Comparison of ENCODE assay signal across 8 cellular contexts in genomic region chr9:131545786-131546335, GRCh38. TPM values are rescaled to one million over a fixed set of nuclear protein-coding genes. Genes with fewer than 3 reads are reported as not detected.
A peak's percentile ranks its signal among the peaks of the same experiment; 100 is the strongest.
DNase-seq lines count a peak whose midpoint lies in the region; ATAC-seq and TF ChIP-seq lines count a peak whose summit lies in the region.

No MANE protein-coding gene starts in this region.

- H3K14ac ChIP-seq in neuronal stem cell (ENCODE audit: low read length): no peak overlapping the region

- no peak overlapping the region for H3K4me3 ChIP-seq in CD4-positive, CD25-positive, alpha-beta regulatory T cell (ENCODE audit: low read depth, low read length)
- peak overlapping the region; percentile 49 for H3K4me3 ChIP-seq in HUES6 (ENCODE audit: low read depth, low read length)
- no peak overlapping the region for H3K4me3 ChIP-seq in endodermal cell (ENCODE audit: low read length)
- H3K4me3 ChIP-seq in neuronal stem cell (ENCODE audit: low read length in 2 of 2): peak overlapping the region in 1 of 2 donors; percentile 17

- H4K8ac ChIP-seq in neuronal stem cell (ENCODE audit: low read depth, low read length): no peak overlapping the region

- peak overlapping the region; percentile 30 for H2BK15ac ChIP-seq in neuronal stem cell (ENCODE audit: low read length)

- H3K4me2 ChIP-seq in neuronal stem cell (ENCODE audit: insufficient read depth, low read length, poor library complexity, severe bottlenecking): peak overlapping the region; percentile 33

- H3K4ac ChIP-seq in neuronal stem cell (ENCODE audit: low read length): no peak overlapping the region

- H3K27ac Mint-ChIP-seq in CD4-positive, CD25-positive, alpha-beta regulatory T cell: no peak overlapping the region
- H3K27ac Mint-ChIP-seq in endodermal cell: peak overlapping the region; percentile 70

- no peak overlapping the region for H4K91ac ChIP-seq in neuronal stem cell (ENCODE audit: low read depth, low read length, poor library complexity)

- H3K79me1 ChIP-seq in neuronal stem cell (ENCODE audit: low read depth, low read length): peaks cover 1% of the 10 kb centered on the region

- no peak overlapping the region for H3K27ac ChIP-seq in CD4-positive, CD25-positive, alpha-beta regulatory T cell (ENCODE audit: insufficient read depth, low read length, poor library complexity, severe bottlenecking)
- H3K27ac ChIP-seq in HUES6 (ENCODE audit: low read depth, low read length): no peak overlapping the region
- no peak overlapping the region for H3K27ac ChIP-seq in endodermal cell (ENCODE audit: low read depth, low read length)
- H3K27ac ChIP-seq in neuronal stem cell (replicated peaks; ENCODE audit: low read length): no peak overlapping the region

- H2BK120ac ChIP-seq in neuronal stem cell (ENCODE audit: low read depth, low read length): no peak overlapping the region

- no peak for DNase-seq in CD4-positive, CD25-positive, alpha-beta regulatory T cell
- DNase-seq in endodermal cell (no peak), neuronal stem cell (ENCODE audit: low spot score) (no peak), NCI-H446 (lab: John Stamatoyannopoulos, UW) (no peak), COLO829 (ENCODE audit: low spot score) (no peak), NOMO-1 treated with dmso at 0.1 percent for 144 hours (lab: John Stamatoyannopoulos, UW; ENCODE audit: unreplicated experiment) (no peak)

- H3K4me1 ChIP-seq in CD4-positive, CD25-positive, alpha-beta regulatory T cell (ENCODE audit: control insufficient read depth, insufficient read depth, low read length, poor library complexity, severe bottlenecking): peaks cover 16% of the 10 kb centered on the region
- H3K4me1 ChIP-seq in HUES6 (ENCODE audit: control insufficient read depth, insufficient read depth, low read length) (no peaks in the 10 kb centered on the region), endodermal cell (ENCODE audit: control insufficient read depth, insufficient read depth, low read length) (no peaks in the 10 kb centered on the region), neuronal stem cell (ENCODE audit: control insufficient read depth in 2 of 2, insufficient read depth in 1 of 2, low read depth in 1 of 2, low read length in 2 of 2) (no peaks in the 10 kb centered on the region)

- no peak overlapping the region for H2BK5ac ChIP-seq in neuronal stem cell (ENCODE audit: low read length)

- H2AK5ac ChIP-seq in neuronal stem cell (ENCODE audit: low read depth, low read length): no peak overlapping the region

- H3K9me3 Mint-ChIP-seq in CD4-positive, CD25-positive, alpha-beta regulatory T cell: peaks cover 0 to 34% (median 11%) of the 10 kb centered on the region in 7 donors
- peaks cover 69% of the 10 kb centered on the region for H3K9me3 Mint-ChIP-seq in endodermal cell

- H3K36me3 ChIP-seq in CD4-positive, CD25-positive, alpha-beta regulatory T cell (ENCODE audit: control insufficient read depth, insufficient read depth, low read length): no peaks in the 10 kb centered on the region
- H3K36me3 ChIP-seq in HUES6 (ENCODE audit: control insufficient read depth, insufficient read depth, low read length) (no peaks in the 10 kb centered on the region), endodermal cell (ENCODE audit: control insufficient read depth, insufficient read depth, low read length) (no peaks in the 10 kb centered on the region), neuronal stem cell (replicated peaks in 1 of 2; ENCODE audit: control insufficient read depth in 2 of 2, insufficient read depth in 2 of 2, low read length in 2 of 2) (no peaks in the 10 kb centered on the region)

- H3K9ac ChIP-seq in HUES6 (ENCODE audit: low read length) (peak overlapping the region; percentile 3), endodermal cell (ENCODE audit: extremely low read depth, low read length, poor library complexity, severe bottlenecking) (peak overlapping the region; percentile 20), neuronal stem cell (ENCODE audit: low read depth, low read length, poor library complexity) (no peak overlapping the region)

- H3K36me3 Mint-ChIP-seq in CD4-positive, CD25-positive, alpha-beta regulatory T cell: peaks cover 7% of the 10 kb centered on the region
- H3K36me3 Mint-ChIP-seq in endodermal cell (ENCODE audit: low read depth): peaks cover 49% of the 10 kb centered on the region

- H2AFZ ChIP-seq in neuronal stem cell (ENCODE audit: low read length): peak overlapping the region; percentile 58

- peaks cover 81% of the 10 kb centered on the region for H3K27me3 Mint-ChIP-seq in CD4-positive, CD25-positive, alpha-beta regulatory T cell
- H3K27me3 Mint-ChIP-seq in endodermal cell (ENCODE audit: insufficient read depth): peaks cover 21% of the 10 kb centered on the region

- H3K23ac ChIP-seq in neuronal stem cell (ENCODE audit: low read depth, low read length, poor library complexity): peak overlapping the region; percentile 91

- H3K27me3 ChIP-seq in CD4-positive, CD25-positive, alpha-beta regulatory T cell (ENCODE audit: control insufficient read depth, insufficient read depth, low read length): peaks cover 3% of the 10 kb centered on the region
- H3K27me3 ChIP-seq in HUES6 (ENCODE audit: control insufficient read depth, insufficient read depth, low read length) (peaks cover 33% of the 10 kb centered on the region), endodermal cell (ENCODE audit: control insufficient read depth, insufficient read depth, low read length, poor library complexity, severe bottlenecking) (no peaks in the 10 kb centered on the region), neuronal stem cell (ENCODE audit: control insufficient read depth in 3 of 3, insufficient read depth in 3 of 3, low read depth in 1 of 3, low read length in 3 of 3) (peaks cover 0 to 20% (median 10%) of the 10 kb centered on the region in 3 experiments)

- peaks cover 13 to 29% of the 10 kb centered on the region in 2 experiments for H3K9me3 ChIP-seq in CD4-positive, CD25-positive, alpha-beta regulatory T cell (ENCODE audit: control insufficient read depth in 2 of 2, low read length in 2 of 2)
- peaks cover 29% of the 10 kb centered on the region for H3K9me3 ChIP-seq in HUES6 (ENCODE audit: control insufficient read depth, insufficient read depth, low read depth, low read length)
- peaks cover 36% of the 10 kb centered on the region for H3K9me3 ChIP-seq in endodermal cell (ENCODE audit: control insufficient read depth, low read length)
- H3K9me3 ChIP-seq in neuronal stem cell (replicated peaks in 1 of 2; ENCODE audit: control insufficient read depth in 2 of 2, insufficient read depth in 1 of 2, low read depth in 1 of 2, low read length in 2 of 2): peaks cover 5 to 14% of the 10 kb centered on the region in 2 donors

- H3K18ac ChIP-seq in neuronal stem cell (ENCODE audit: low read length): peak overlapping the region; percentile 35

- no peak for TF ChIP-seq CTCF in endodermal cell (conservative IDR thresholded peaks at IDR 0.05)

- H3K4me1 Mint-ChIP-seq in CD4-positive, CD25-positive, alpha-beta regulatory T cell: peaks cover 4 to 25% (median 11%) of the 10 kb centered on the region in 4 donors
- H3K4me1 Mint-ChIP-seq in endodermal cell: peaks cover 34% of the 10 kb centered on the region

- H2BK12ac ChIP-seq in neuronal stem cell (ENCODE audit: low read length): no peak overlapping the region

- WGBS in endodermal cell (ENCODE audit: insufficient coverage in 1 of 2, insufficient read length in 1 of 2), 2 experiments: 46 to 62% methylated on average over 7 to 30 of the region's 30 CpGs
- no CpG with 5 or more reads among the region's 30 CpGs for WGBS in neuronal stem cell (ENCODE audit: extremely low coverage in 2 of 2, insufficient read length in 2 of 2, insufficient replicate concordance in 1 of 2), 2 donors

- no peak for ATAC-seq in CD4-positive, CD25-positive, alpha-beta regulatory T cell (ENCODE audit: low read depth in 2 of 2)
- no peak for ATAC-seq in HG03469 (IDR thresholded peaks at IDR 0.05; ENCODE audit: unreplicated experiment)

- H3K4me3 Mint-ChIP-seq in CD4-positive, CD25-positive, alpha-beta regulatory T cell: peak overlapping the region in 3 of 4 donors; percentile 36 to 62 (median 59)
- H3K4me3 Mint-ChIP-seq in endodermal cell: peak overlapping the region; percentile 74

RNA-seq across cellular contexts. Expression of gene PRRT1B, which starts 0.5 kb away (rescaled TPM):
- total RNA-seq in CD4-positive, CD25-positive, alpha-beta regulatory T cell: not detected
- polyA plus RNA-seq in CD4-positive, CD25-positive, alpha-beta regulatory T cell: not detected
- 10 to 100 TPM; 42.9 to 71.4 TPM for total RNA-seq in endodermal cell
- 0.93 TPM for polyA plus RNA-seq in endodermal cell (2013, experiment 1 of 2)
- 1.1 TPM for polyA plus RNA-seq in endodermal cell (2013, experiment 2 of 2)
- not detected for polyA plus RNA-seq in neuronal stem cell (2013, experiment 1 of 2)
- polyA plus RNA-seq in neuronal stem cell (2013, experiment 2 of 2): not detected

RNA-seq across cellular contexts. Expression of gene UCK1, which starts 14.8 kb away (rescaled TPM):
- total RNA-seq in CD4-positive, CD25-positive, alpha-beta regulatory T cell: 20.9 TPM
- polyA plus RNA-seq in CD4-positive, CD25-positive, alpha-beta regulatory T cell: 10 to 100 TPM; 24.9 to 28.8 (median 27.2) TPM
- total RNA-seq in endodermal cell: 10 to 100 TPM; 37.9 to 42.9 TPM
- polyA plus RNA-seq in endodermal cell (2013, experiment 1 of 2): 28.4 TPM
- polyA plus RNA-seq in endodermal cell (2013, experiment 2 of 2): 23.8 TPM
- polyA plus RNA-seq in neuronal stem cell (2013, experiment 1 of 2): 24.3 TPM
- polyA plus RNA-seq in neuronal stem cell (2013, experiment 2 of 2): 26.2 TPM

RNA-seq across cellular contexts. Expression of gene POMT1, which starts 43.1 kb away (rescaled TPM):
- 52.3 TPM for total RNA-seq in CD4-positive, CD25-positive, alpha-beta regulatory T cell
- 10 to 100 TPM; 13.2 to 16.1 (median 14.4) TPM for polyA plus RNA-seq in CD4-positive, CD25-positive, alpha-beta regulatory T cell
- total RNA-seq in endodermal cell: 10 to 100 TPM; 42.3 to 53.8 TPM
- polyA plus RNA-seq in endodermal cell (2013, experiment 1 of 2): 42.0 TPM
- polyA plus RNA-seq in endodermal cell (2013, experiment 2 of 2): 35.6 TPM
- polyA plus RNA-seq in neuronal stem cell (2013, experiment 1 of 2): 25.6 TPM
- polyA plus RNA-seq in neuronal stem cell (2013, experiment 2 of 2): 24.1 TPM

Comparison
In these comparisons a context has a peak if more than half of its experiments do, and no peak if none do; other contexts are left out.
1. RNA of gene PRRT1B, which starts 0.5 kb away (total RNA-seq): 42.9 to 71.4 TPM in endodermal cell; not detected in CD4-positive, CD25-positive, alpha-beta regulatory T cell (single experiment); every median in the first group is over 10 times any median in the second.